Comparison of ENCODE assay signal across 1 cellular context in the genomic region with DNA sequence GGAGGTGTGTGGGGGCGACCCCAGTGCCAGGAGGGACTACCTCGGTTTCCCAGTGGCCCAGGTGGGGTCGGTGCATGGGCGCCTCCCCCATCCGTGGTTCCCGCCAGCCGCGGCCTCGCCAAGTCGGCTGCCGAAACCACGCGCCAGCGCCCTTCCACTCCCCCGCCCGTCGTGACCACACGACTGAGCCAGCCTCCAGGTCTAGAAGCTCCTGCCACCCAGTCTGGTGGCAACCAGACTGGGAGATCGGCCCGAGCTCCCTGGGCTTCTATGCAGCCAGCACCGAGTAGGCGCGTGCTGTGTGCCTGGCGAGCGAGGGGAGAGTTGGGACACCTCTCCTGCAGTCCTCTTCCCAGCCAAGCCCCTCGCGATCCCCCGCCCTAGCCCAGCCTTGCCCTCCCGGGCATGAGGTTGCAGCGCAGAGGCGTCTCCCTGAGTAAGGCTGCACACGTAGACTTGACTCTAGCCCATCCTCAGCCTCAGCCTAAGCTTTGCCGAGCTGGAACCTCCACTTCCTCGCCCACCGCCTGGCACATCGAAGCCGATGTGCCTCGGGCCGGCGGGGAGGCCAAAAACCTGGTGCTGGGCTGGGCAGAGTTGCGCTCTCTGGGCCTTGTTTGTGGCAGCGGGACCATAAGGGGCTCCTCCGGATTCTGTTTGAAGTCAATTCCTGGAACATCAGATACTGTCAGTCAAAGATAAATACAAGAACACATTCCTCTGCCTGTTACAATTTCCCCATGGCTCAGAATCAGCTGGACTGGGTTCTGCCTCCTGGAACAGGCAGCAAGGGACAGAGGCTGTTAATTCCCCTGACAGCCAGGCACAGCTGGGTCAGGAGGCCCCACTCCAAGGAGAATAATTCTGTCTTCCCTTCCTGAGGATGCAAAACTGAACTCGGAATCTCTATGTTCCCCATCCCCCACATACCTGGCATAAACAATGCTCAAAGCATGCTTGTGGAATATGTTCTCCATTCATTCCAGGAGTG.
TF ChIP-seq lines count a peak whose summit lies in the region.

No MANE protein-coding gene starts in this region.

TF ChIP-seq in H1, 55 proteins besides CTCF, POLR2A, EP300 and RAD21:
- TF ChIP-seq TCF12 (IDR thresholded peaks at IDR 0.05; ENCODE audit: low read depth, low read length) (no peak), CTBP2 (IDR thresholded peaks at IDR 0.05; ENCODE audit: borderline replicate concordance, insufficient read depth, insufficient read length, low read length) (no peak), GABPA (IDR thresholded peaks at IDR 0.05; ENCODE audit: borderline replicate concordance, insufficient read depth, low read length) (no peak), KDM4A (IDR thresholded peaks at IDR 0.05; ENCODE audit: low read depth, low read length, severe bottlenecking) (no peak), SUZ12 (IDR thresholded peaks at IDR 0.05; ENCODE audit: low read length) (peak; percentile 81; the same call in 1 of the 2 replicates), RBBP5 (IDR thresholded peaks at IDR 0.05; ENCODE audit: borderline replicate concordance, low read depth, low read length) (0 out of 2 replicates have a peak, but pooled peaks have one; percentile 48), SIRT6 (IDR thresholded peaks at IDR 0.05; ENCODE audit: low read length) (no peak), SIN3A (conservative IDR thresholded peaks at IDR 0.05 in 1 of 2, IDR thresholded peaks at IDR 0.05 in 1 of 2; ENCODE audit: low read depth in 1 of 2, low read length in 2 of 2) (peak in 1 of 2 experiments; percentile 70; a peak in 1 of 4 replicates), E2F6 (IDR thresholded peaks at IDR 0.05) (peak; percentile 73), RNF2 (IDR thresholded peaks at IDR 0.05; ENCODE audit: borderline replicate concordance, low read depth, low read length, missing control alignments, poor library complexity, severe bottlenecking) (peak; percentile 68), BACH1 (IDR thresholded peaks at IDR 0.05; ENCODE audit: low read length) (no peak), EZH2 (IDR thresholded peaks at IDR 0.05; ENCODE audit: low read depth, low read length, severe bottlenecking) (peak; percentile 78), TAF1 (IDR thresholded peaks at IDR 0.05; ENCODE audit: low read depth, low read length) (no peak), EGR1 (IDR thresholded peaks at IDR 0.05; ENCODE audit: borderline replicate concordance, low read depth, low read length) (no peak), BRCA1 (IDR thresholded peaks at IDR 0.05; ENCODE audit: low read depth, low read length) (no peak), ATF3 (IDR thresholded peaks at IDR 0.05; ENCODE audit: insufficient read depth, low read depth, low read length) (no peak), RFX5 (IDR thresholded peaks at IDR 0.05; ENCODE audit: borderline replicate concordance, low read depth, low read length) (no peak), KDM5A (IDR thresholded peaks at IDR 0.05; ENCODE audit: low read length) (no peak), SIX5 (IDR thresholded peaks at IDR 0.05; ENCODE audit: low read depth, low read length) (no peak), PHF8 (conservative IDR thresholded peaks at IDR 0.05; ENCODE audit: low read depth, low read length) (no peak), CBX8 (IDR thresholded peaks at IDR 0.05; ENCODE audit: borderline replicate concordance, low read depth, low read length) (no peak), MAX (IDR thresholded peaks at IDR 0.05) (peak; percentile 46)
TF ChIP-seq in H1: peak in this region for 7.
